1 cellular context compared by ENCODE assay signal in the genomic region with DNA sequence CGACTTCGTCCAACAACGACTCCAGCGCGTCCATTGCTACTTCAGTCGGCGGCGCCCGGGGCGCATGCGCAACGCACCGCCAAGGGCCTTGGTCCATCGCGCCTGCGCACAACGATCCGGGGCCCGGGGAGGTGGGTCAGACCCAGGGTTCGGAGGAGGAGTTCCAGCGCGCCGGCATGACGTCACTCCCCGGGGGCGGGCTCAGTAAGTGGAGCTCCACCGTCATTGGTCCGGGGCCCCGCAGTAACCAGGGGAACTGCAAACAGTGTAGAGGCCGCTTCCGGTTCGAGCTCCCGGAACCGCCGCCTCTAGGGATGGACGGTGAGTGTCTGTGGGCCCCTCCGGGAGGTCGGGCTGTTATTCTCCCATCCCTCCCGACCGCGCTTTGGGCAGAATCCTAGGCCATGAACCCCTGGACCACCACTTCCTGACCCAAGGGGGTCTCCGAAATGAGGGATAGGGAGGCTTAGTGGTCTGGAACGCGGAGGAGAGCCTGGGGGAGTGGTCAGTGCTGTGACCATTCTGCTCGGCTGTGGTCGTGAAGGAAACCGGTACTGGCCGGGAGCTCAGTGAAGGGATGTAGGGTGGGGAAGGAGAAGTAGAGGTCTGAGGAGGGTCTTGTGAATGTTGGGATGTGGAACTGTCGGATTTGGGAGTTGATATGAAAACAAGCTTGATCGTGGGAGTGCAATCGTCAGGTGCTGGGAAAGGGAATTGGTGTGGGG.
TF ChIP-seq lines count a peak whose summit lies in the region.

A gene with protein sequence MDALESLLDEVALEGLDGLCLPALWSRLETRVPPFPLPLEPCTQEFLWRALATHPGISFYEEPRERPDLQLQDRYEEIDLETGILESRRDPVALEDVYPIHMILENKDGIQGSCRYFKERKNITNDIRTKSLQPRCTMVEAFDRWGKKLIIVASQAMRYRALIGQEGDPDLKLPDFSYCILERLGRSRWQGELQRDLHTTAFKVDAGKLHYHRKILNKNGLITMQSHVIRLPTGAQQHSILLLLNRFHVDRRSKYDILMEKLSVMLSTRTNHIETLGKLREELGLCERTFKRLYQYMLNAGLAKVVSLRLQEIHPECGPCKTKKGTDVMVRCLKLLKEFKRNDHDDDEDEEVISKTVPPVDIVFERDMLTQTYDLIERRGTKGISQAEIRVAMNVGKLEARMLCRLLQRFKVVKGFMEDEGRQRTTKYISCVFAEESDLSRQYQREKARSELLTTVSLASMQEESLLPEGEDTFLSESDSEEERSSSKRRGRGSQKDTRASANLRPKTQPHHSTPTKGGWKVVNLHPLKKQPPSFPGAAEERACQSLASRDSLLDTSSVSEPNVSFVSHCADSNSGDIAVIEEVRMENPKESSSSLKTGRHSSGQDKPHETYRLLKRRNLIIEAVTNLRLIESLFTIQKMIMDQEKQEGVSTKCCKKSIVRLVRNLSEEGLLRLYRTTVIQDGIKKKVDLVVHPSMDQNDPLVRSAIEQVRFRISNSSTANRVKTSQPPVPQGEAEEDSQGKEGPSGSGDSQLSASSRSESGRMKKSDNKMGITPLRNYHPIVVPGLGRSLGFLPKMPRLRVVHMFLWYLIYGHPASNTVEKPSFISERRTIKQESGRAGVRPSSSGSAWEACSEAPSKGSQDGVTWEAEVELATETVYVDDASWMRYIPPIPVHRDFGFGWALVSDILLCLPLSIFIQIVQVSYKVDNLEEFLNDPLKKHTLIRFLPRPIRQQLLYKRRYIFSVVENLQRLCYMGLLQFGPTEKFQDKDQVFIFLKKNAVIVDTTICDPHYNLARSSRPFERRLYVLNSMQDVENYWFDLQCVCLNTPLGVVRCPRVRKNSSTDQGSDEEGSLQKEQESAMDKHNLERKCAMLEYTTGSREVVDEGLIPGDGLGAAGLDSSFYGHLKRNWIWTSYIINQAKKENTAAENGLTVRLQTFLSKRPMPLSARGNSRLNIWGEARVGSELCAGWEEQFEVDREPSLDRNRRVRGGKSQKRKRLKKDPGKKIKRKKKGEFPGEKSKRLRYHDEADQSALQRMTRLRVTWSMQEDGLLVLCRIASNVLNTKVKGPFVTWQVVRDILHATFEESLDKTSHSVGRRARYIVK (N-terminal part only) (minus strand): TSS at position 57 of the 725 bp plus-strand sequence. CDS start 23 bp downstream, at position 34.
A gene (plus strand): TSS at position 288 of the 725 bp plus-strand sequence. CDS start 27 bp downstream, at position 315.

TF ChIP-seq in K562, 482 proteins besides CTCF, POLR2A, EP300 and RAD21 (continues in another document):
- TF ChIP-seq SAP30 (IDR thresholded peaks at IDR 0.05; ENCODE audit: borderline replicate concordance, insufficient read depth, low read depth, low read length, poor library complexity, severe bottlenecking): peak; percentile 84
- TF ChIP-seq, protein P1, sequence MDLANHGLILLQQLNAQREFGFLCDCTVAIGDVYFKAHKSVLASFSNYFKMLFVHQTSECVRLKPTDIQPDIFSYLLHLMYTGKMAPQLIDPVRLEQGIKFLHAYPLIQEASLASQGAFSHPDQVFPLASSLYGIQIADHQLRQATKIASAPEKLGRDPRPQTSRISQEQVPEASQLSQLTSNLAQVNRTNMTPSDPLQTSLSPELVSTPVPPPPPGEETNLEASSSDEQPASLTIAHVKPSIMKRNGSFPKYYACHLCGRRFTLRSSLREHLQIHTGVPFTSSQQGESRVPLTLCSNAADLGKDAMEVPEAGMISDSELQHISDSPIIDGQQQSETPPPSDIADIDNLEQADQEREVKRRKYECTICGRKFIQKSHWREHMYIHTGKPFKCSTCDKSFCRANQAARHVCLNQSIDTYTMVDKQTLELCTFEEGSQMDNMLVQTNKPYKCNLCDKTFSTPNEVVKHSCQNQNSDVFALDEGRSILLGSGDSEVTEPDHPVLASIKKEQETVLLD (IDR thresholded peaks at IDR 0.05): peak; percentile 99
- TF ChIP-seq NFIC (IDR thresholded peaks at IDR 0.05): peak; percentile 18; the same call in 1 of the 2 replicates
- TF ChIP-seq KDM5B (IDR thresholded peaks at IDR 0.05; ENCODE audit: insufficient replicate concordance, low read depth, low read length): peak; percentile 76
- peak in 1 of 2 experiments; percentile 85; a peak in 2 of 4 replicates for TF ChIP-seq CSDE1 (IDR thresholded peaks at IDR 0.05)
- 0 out of 2 replicates have a peak, but pooled peaks have one; percentile 89 for TF ChIP-seq ZC3H4 (CRISPR knock-in tag; IDR thresholded peaks at IDR 0.05; ENCODE audit: borderline replicate concordance)
- peak; percentile 82 for TF ChIP-seq ZFX (CRISPR knock-in tag; IDR thresholded peaks at IDR 0.05)
- no peak for TF ChIP-seq POLR3A (IDR thresholded peaks at IDR 0.05; ENCODE audit: borderline replicate concordance, extremely low read depth, insufficient read depth, insufficient read length)
- TF ChIP-seq GABPB1 (CRISPR knock-in tag; IDR thresholded peaks at IDR 0.05): peak; percentile 94
- no peak for TF ChIP-seq TEAD4 (IDR thresholded peaks at IDR 0.05; ENCODE audit: low read length)
- TF ChIP-seq TEAD4 (CRISPR knock-in tag; IDR thresholded peaks at IDR 0.05; ENCODE audit: borderline replicate concordance): no peak
- TF ChIP-seq, protein P2, sequence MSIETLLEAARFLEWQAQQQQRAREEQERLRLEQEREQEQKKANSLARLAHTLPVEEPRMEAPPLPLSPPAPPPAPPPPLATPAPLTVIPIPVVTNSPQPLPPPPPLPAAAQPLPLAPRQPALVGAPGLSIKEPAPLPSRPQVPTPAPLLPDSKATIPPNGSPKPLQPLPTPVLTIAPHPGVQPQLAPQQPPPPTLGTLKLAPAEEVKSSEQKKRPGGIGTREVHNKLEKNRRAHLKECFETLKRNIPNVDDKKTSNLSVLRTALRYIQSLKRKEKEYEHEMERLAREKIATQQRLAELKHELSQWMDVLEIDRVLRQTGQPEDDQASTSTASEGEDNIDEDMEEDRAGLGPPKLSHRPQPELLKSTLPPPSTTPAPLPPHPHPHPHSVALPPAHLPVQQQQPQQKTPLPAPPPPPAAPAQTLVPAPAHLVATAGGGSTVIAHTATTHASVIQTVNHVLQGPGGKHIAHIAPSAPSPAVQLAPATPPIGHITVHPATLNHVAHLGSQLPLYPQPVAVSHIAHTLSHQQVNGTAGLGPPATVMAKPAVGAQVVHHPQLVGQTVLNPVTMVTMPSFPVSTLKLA (conservative IDR thresholded peaks at IDR 0.05): peak in 1 of 2 experiments; percentile 75; a peak in 2 of 4 replicates
- TF ChIP-seq, protein P3, sequence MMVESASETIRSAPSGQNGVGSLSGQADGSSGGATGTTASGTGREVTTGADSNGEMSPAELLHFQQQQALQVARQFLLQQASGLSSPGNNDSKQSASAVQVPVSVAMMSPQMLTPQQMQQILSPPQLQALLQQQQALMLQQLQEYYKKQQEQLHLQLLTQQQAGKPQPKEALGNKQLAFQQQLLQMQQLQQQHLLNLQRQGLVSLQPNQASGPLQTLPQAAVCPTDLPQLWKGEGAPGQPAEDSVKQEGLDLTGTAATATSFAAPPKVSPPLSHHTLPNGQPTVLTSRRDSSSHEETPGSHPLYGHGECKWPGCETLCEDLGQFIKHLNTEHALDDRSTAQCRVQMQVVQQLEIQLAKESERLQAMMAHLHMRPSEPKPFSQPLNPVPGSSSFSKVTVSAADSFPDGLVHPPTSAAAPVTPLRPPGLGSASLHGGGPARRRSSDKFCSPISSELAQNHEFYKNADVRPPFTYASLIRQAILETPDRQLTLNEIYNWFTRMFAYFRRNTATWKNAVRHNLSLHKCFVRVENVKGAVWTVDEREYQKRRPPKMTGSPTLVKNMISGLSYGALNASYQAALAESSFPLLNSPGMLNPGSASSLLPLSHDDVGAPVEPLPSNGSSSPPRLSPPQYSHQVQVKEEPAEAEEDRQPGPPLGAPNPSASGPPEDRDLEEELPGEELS (CRISPR knock-in tag; IDR thresholded peaks at IDR 0.05; ENCODE audit: borderline replicate concordance): no peak
- peak in 1 of 2 experiments; percentile 91; a peak in 2 of 4 replicates for TF ChIP-seq HDAC1 (IDR thresholded peaks at IDR 0.05)
- TF ChIP-seq, protein P4, sequence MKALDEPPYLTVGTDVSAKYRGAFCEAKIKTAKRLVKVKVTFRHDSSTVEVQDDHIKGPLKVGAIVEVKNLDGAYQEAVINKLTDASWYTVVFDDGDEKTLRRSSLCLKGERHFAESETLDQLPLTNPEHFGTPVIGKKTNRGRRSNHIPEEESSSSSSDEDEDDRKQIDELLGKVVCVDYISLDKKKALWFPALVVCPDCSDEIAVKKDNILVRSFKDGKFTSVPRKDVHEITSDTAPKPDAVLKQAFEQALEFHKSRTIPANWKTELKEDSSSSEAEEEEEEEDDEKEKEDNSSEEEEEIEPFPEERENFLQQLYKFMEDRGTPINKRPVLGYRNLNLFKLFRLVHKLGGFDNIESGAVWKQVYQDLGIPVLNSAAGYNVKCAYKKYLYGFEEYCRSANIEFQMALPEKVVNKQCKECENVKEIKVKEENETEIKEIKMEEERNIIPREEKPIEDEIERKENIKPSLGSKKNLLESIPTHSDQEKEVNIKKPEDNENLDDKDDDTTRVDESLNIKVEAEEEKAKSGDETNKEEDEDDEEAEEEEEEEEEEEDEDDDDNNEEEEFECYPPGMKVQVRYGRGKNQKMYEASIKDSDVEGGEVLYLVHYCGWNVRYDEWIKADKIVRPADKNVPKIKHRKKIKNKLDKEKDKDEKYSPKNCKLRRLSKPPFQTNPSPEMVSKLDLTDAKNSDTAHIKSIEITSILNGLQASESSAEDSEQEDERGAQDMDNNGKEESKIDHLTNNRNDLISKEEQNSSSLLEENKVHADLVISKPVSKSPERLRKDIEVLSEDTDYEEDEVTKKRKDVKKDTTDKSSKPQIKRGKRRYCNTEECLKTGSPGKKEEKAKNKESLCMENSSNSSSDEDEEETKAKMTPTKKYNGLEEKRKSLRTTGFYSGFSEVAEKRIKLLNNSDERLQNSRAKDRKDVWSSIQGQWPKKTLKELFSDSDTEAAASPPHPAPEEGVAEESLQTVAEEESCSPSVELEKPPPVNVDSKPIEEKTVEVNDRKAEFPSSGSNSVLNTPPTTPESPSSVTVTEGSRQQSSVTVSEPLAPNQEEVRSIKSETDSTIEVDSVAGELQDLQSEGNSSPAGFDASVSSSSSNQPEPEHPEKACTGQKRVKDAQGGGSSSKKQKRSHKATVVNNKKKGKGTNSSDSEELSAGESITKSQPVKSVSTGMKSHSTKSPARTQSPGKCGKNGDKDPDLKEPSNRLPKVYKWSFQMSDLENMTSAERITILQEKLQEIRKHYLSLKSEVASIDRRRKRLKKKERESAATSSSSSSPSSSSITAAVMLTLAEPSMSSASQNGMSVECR (CRISPR knock-in tag; IDR thresholded peaks at IDR 0.05): peak; percentile 86
- peak; percentile 100 for TF ChIP-seq NRF1 (conservative IDR thresholded peaks at IDR 0.05 in 1 of 2, IDR thresholded peaks at IDR 0.05 in 1 of 2)
- no peak for TF ChIP-seq ERF (CRISPR knock-in tag; IDR thresholded peaks at IDR 0.05)
- peak; percentile 76; the same call in 1 of the 2 replicates for TF ChIP-seq SMARCA5 (IDR thresholded peaks at IDR 0.05)
- peak; percentile 44 for TF ChIP-seq HNRNPLL (IDR thresholded peaks at IDR 0.05; ENCODE audit: low read depth, low read length, poor library complexity, severe bottlenecking)
- peak; percentile 98 for TF ChIP-seq MEIS2 (IDR thresholded peaks at IDR 0.05; ENCODE audit: partially characterized antibody)
- TF ChIP-seq, protein P5, sequence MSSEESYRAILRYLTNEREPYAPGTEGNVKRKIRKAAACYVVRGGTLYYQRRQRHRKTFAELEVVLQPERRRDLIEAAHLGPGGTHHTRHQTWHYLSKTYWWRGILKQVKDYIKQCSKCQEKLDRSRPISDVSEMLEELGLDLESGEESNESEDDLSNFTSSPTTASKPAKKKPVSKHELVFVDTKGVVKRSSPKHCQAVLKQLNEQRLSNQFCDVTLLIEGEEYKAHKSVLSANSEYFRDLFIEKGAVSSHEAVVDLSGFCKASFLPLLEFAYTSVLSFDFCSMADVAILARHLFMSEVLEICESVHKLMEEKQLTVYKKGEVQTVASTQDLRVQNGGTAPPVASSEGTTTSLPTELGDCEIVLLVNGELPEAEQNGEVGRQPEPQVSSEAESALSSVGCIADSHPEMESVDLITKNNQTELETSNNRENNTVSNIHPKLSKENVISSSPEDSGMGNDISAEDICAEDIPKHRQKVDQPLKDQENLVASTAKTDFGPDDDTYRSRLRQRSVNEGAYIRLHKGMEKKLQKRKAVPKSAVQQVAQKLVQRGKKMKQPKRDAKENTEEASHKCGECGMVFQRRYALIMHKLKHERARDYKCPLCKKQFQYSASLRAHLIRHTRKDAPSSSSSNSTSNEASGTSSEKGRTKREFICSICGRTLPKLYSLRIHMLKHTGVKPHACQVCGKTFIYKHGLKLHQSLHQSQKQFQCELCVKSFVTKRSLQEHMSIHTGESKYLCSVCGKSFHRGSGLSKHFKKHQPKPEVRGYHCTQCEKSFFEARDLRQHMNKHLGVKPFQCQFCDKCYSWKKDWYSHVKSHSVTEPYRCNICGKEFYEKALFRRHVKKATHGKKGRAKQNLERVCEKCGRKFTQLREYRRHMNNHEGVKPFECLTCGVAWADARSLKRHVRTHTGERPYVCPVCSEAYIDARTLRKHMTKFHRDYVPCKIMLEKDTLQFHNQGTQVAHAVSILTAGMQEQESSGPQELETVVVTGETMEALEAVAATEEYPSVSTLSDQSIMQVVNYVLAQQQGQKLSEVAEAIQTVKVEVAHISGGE (CRISPR knock-in tag; IDR thresholded peaks at IDR 0.05): peak in 2 of 3 experiments; percentile 57 to 93; a peak in 4 of 6 replicates
- TF ChIP-seq POLR3G (IDR thresholded peaks at IDR 0.05; ENCODE audit: extremely low read depth, insufficient read length, insufficient replicate concordance): no peak
- peak; percentile 93 for TF ChIP-seq LARP7 (IDR thresholded peaks at IDR 0.05)
- 0 out of 2 replicates have a peak, but pooled peaks have one; percentile 48 for TF ChIP-seq GTF2F1 (IDR thresholded peaks at IDR 0.05; ENCODE audit: low read depth, low read length)
- TF ChIP-seq GTF2E2 (tag; IDR thresholded peaks at IDR 0.05): 0 out of 2 replicates have a peak, but pooled peaks have one; percentile 33
- peak; percentile 86; the same call in 1 of the 2 replicates for TF ChIP-seq JUN (IDR thresholded peaks at IDR 0.05; ENCODE audit: borderline replicate concordance, low read depth, low read length)
- TF ChIP-seq JUN (CRISPR knock-in tag; IDR thresholded peaks at IDR 0.05; ENCODE audit: borderline replicate concordance): peak; percentile 79; the same call in 1 of the 2 replicates
- TF ChIP-seq ZNF57 (CRISPR knock-in tag; IDR thresholded peaks at IDR 0.05): no peak; the same call in 1 of the 2 replicates
- TF ChIP-seq MTA3 (IDR thresholded peaks at IDR 0.05; ENCODE audit: borderline replicate concordance): peak; percentile 20; the same call in 1 of the 2 replicates
- TF ChIP-seq, protein P6, sequence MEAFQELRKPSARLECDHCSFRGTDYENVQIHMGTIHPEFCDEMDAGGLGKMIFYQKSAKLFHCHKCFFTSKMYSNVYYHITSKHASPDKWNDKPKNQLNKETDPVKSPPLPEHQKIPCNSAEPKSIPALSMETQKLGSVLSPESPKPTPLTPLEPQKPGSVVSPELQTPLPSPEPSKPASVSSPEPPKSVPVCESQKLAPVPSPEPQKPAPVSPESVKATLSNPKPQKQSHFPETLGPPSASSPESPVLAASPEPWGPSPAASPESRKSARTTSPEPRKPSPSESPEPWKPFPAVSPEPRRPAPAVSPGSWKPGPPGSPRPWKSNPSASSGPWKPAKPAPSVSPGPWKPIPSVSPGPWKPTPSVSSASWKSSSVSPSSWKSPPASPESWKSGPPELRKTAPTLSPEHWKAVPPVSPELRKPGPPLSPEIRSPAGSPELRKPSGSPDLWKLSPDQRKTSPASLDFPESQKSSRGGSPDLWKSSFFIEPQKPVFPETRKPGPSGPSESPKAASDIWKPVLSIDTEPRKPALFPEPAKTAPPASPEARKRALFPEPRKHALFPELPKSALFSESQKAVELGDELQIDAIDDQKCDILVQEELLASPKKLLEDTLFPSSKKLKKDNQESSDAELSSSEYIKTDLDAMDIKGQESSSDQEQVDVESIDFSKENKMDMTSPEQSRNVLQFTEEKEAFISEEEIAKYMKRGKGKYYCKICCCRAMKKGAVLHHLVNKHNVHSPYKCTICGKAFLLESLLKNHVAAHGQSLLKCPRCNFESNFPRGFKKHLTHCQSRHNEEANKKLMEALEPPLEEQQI (IDR thresholded peaks at IDR 0.05): no peak
- TF ChIP-seq CREB1 (IDR thresholded peaks at IDR 0.05): peak; percentile 85
- TF ChIP-seq CREB1 (CRISPR knock-in tag; IDR thresholded peaks at IDR 0.05): peak; percentile 93
- TF ChIP-seq POLR2B (IDR thresholded peaks at IDR 0.05; ENCODE audit: low read depth, partially characterized antibody): peak; percentile 90
